Comparison of ENCODE assay signal across 1 cellular context in the genomic region with DNA sequence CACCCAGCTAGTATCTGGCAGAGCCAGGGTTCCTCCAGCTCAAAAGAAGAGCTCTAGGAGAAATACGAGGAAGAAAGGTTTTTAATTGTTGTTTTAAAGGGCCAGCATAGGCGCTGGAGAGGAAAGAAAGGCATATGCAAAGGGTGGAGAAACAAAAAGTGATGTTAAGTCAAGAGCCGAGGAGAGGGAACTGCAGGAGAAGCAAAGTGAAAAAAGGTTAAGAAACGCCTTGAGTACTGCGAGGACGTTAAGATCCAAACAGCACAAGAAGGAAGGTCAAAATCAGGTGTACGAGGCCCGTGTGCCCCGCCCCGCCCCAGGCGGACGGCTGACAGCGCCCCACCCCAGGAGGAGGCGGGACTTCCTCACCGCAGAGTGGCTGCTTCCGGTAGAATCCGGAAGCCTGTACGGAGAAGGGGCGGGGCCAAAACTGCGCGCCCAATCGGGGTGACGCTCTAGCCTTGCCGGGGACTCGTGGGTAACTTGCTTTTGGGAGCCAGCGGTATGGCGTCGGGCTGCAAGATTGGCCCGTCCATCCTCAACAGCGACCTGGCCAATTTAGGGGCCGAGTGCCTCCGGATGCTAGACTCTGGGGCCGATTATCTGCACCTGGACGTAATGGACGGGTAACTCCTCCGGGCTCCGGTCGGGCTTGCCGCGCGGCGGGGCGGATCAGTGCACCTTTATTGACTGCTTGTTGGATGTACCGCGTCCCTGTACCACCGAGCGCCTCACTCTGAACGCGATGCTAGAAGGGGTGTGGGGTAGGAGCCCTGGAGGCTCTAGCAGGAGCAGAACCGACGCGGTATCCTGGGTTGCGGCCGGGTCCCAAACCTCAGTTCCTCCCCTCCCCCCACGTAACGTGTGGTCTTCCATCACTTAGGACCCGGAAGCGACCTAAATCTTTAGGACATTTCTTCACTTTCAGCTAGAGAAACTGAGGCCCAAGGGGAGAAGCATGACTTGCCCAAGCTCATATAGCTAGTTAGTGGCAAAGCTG.
A peak's percentile ranks its signal among the peaks of the same experiment; 100 is the strongest.
TF ChIP-seq lines count a peak whose summit lies in the region.

A gene (plus strand): TSS at position 481 of the 1,000 bp plus-strand sequence. CDS start 24 bp downstream, at position 505.

TF ChIP-seq in HepG2, 621 proteins besides CTCF, POLR2A, EP300 and RAD21 (continued from another document and continues in another):
- TF ChIP-seq HNRNPK (IDR thresholded peaks at IDR 0.05; ENCODE audit: low read depth, low read length, poor library complexity, severe bottlenecking) (no peak), NR3C1 (CRISPR knock-in tag; IDR thresholded peaks at IDR 0.05) (no peak), MXI1 (IDR thresholded peaks at IDR 0.05; ENCODE audit: borderline replicate concordance, low read depth, low read length) (peak; percentile 76; the same call in 1 of the 3 replicates), ZNF670 (CRISPR knock-in tag; IDR thresholded peaks at IDR 0.05; ENCODE audit: borderline replicate concordance) (peak; percentile 47; the same call in 1 of the 2 replicates), ZNF136 (CRISPR knock-in tag; IDR thresholded peaks at IDR 0.05; ENCODE audit: low read depth) (no peak), TCF12 (IDR thresholded peaks at IDR 0.05) (no peak), TCF12 (CRISPR knock-in tag; IDR thresholded peaks at IDR 0.05) (peak; percentile 39; the same call in 1 of the 2 replicates), SOX6 (IDR thresholded peaks at IDR 0.05) (no peak), SOX6 (CRISPR knock-in tag; IDR thresholded peaks at IDR 0.05) (peak; percentile 73), MEIS1 (CRISPR knock-in tag; IDR thresholded peaks at IDR 0.05; ENCODE audit: borderline replicate concordance) (peak; percentile 78; the same call in 1 of the 2 replicates), MYC (CRISPR knock-in tag; IDR thresholded peaks at IDR 0.05; ENCODE audit: borderline replicate concordance) (peak; percentile 82; the same call in 1 of the 2 replicates), ZNF496 (CRISPR knock-in tag; IDR thresholded peaks at IDR 0.05; ENCODE audit: insufficient replicate concordance) (no peak), NCOA1 (CRISPR knock-in tag; IDR thresholded peaks at IDR 0.05) (no peak), HOXA7 (CRISPR knock-in tag; IDR thresholded peaks at IDR 0.05) (no peak), SIX4 (CRISPR knock-in tag; IDR thresholded peaks at IDR 0.05) (no peak), CREB1 (IDR thresholded peaks at IDR 0.05) (peak; percentile 67), CREB1 (CRISPR knock-in tag; IDR thresholded peaks at IDR 0.05) (peak; percentile 78), ZBTB38 (CRISPR knock-in tag; IDR thresholded peaks at IDR 0.05) (peak; percentile 63; the same call in 1 of the 2 replicates), ZSCAN31 (CRISPR knock-in tag; IDR thresholded peaks at IDR 0.05; ENCODE audit: low read depth) (peak; percentile 53; the same call in 1 of the 2 replicates), RELA (CRISPR knock-in tag; IDR thresholded peaks at IDR 0.05) (0 out of 2 replicates have a peak, but pooled peaks have one; percentile 27), FOXA3 (CRISPR knock-in tag; IDR thresholded peaks at IDR 0.05) (peak; percentile 57), ZNF773 (CRISPR knock-in tag; IDR thresholded peaks at IDR 0.05; ENCODE audit: borderline replicate concordance) (no peak), REXO4 (CRISPR knock-in tag; IDR thresholded peaks at IDR 0.05; ENCODE audit: borderline replicate concordance) (no peak), MED13 (CRISPR knock-in tag; IDR thresholded peaks at IDR 0.05) (no peak; the same call in 1 of the 2 replicates)
- TF ChIP-seq, protein P1, sequence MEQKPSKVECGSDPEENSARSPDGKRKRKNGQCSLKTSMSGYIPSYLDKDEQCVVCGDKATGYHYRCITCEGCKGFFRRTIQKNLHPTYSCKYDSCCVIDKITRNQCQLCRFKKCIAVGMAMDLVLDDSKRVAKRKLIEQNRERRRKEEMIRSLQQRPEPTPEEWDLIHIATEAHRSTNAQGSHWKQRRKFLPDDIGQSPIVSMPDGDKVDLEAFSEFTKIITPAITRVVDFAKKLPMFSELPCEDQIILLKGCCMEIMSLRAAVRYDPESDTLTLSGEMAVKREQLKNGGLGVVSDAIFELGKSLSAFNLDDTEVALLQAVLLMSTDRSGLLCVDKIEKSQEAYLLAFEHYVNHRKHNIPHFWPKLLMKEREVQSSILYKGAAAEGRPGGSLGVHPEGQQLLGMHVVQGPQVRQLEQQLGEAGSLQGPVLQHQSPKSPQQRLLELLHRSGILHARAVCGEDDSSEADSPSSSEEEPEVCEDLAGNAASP (CRISPR knock-in tag; IDR thresholded peaks at IDR 0.05; ENCODE audit: borderline replicate concordance), result no peak
- TF ChIP-seq, protein P2, sequence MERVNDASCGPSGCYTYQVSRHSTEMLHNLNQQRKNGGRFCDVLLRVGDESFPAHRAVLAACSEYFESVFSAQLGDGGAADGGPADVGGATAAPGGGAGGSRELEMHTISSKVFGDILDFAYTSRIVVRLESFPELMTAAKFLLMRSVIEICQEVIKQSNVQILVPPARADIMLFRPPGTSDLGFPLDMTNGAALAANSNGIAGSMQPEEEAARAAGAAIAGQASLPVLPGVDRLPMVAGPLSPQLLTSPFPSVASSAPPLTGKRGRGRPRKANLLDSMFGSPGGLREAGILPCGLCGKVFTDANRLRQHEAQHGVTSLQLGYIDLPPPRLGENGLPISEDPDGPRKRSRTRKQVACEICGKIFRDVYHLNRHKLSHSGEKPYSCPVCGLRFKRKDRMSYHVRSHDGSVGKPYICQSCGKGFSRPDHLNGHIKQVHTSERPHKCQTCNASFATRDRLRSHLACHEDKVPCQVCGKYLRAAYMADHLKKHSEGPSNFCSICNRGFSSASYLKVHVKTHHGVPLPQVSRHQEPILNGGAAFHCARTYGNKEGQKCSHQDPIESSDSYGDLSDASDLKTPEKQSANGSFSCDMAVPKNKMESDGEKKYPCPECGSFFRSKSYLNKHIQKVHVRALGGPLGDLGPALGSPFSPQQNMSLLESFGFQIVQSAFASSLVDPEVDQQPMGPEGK (CRISPR knock-in tag; IDR thresholded peaks at IDR 0.05), result peak; percentile 97
- TF ChIP-seq, protein P3, sequence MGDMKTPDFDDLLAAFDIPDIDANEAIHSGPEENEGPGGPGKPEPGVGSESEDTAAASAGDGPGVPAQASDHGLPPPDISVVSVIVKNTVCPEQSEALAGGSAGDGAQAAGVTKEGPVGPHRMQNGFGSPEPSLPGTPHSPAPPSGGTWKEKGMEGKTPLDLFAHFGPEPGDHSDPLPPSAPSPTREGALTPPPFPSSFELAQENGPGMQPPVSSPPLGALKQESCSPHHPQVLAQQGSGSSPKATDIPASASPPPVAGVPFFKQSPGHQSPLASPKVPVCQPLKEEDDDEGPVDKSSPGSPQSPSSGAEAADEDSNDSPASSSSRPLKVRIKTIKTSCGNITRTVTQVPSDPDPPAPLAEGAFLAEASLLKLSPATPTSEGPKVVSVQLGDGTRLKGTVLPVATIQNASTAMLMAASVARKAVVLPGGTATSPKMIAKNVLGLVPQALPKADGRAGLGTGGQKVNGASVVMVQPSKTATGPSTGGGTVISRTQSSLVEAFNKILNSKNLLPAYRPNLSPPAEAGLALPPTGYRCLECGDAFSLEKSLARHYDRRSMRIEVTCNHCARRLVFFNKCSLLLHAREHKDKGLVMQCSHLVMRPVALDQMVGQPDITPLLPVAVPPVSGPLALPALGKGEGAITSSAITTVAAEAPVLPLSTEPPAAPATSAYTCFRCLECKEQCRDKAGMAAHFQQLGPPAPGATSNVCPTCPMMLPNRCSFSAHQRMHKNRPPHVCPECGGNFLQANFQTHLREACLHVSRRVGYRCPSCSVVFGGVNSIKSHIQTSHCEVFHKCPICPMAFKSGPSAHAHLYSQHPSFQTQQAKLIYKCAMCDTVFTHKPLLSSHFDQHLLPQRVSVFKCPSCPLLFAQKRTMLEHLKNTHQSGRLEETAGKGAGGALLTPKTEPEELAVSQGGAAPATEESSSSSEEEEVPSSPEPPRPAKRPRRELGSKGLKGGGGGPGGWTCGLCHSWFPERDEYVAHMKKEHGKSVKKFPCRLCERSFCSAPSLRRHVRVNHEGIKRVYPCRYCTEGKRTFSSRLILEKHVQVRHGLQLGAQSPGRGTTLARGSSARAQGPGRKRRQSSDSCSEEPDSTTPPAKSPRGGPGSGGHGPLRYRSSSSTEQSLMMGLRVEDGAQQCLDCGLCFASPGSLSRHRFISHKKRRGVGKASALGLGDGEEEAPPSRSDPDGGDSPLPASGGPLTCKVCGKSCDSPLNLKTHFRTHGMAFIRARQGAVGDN (CRISPR knock-in tag; IDR thresholded peaks at IDR 0.05), result peak; percentile 93
- TF ChIP-seq, protein P4, sequence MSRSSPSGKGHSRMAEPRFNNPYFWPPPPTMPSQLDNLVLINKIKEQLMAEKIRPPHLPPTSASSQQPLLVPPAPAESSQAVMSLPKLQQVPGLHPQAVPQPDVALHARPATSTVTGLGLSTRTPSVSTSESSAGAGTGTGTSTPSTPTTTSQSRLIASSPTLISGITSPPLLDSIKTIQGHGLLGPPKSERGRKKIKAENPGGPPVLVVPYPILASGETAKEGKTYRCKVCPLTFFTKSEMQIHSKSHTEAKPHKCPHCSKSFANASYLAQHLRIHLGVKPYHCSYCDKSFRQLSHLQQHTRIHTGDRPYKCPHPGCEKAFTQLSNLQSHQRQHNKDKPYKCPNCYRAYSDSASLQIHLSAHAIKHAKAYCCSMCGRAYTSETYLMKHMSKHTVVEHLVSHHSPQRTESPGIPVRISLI (CRISPR knock-in tag; IDR thresholded peaks at IDR 0.05; ENCODE audit: borderline replicate concordance), result no peak
- TF ChIP-seq, protein P5, sequence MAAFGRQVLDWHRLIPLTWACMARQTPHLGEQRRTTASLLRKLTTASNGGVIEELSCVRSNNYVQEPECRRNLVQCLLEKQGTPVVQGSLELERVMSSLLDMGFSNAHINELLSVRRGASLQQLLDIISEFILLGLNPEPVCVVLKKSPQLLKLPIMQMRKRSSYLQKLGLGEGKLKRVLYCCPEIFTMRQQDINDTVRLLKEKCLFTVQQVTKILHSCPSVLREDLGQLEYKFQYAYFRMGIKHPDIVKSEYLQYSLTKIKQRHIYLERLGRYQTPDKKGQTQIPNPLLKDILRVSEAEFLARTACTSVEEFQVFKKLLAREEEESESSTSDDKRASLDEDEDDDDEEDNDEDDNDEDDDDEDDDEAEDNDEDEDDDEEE (CRISPR knock-in tag; IDR thresholded peaks at IDR 0.05), result no peak
- TF ChIP-seq, protein P6, sequence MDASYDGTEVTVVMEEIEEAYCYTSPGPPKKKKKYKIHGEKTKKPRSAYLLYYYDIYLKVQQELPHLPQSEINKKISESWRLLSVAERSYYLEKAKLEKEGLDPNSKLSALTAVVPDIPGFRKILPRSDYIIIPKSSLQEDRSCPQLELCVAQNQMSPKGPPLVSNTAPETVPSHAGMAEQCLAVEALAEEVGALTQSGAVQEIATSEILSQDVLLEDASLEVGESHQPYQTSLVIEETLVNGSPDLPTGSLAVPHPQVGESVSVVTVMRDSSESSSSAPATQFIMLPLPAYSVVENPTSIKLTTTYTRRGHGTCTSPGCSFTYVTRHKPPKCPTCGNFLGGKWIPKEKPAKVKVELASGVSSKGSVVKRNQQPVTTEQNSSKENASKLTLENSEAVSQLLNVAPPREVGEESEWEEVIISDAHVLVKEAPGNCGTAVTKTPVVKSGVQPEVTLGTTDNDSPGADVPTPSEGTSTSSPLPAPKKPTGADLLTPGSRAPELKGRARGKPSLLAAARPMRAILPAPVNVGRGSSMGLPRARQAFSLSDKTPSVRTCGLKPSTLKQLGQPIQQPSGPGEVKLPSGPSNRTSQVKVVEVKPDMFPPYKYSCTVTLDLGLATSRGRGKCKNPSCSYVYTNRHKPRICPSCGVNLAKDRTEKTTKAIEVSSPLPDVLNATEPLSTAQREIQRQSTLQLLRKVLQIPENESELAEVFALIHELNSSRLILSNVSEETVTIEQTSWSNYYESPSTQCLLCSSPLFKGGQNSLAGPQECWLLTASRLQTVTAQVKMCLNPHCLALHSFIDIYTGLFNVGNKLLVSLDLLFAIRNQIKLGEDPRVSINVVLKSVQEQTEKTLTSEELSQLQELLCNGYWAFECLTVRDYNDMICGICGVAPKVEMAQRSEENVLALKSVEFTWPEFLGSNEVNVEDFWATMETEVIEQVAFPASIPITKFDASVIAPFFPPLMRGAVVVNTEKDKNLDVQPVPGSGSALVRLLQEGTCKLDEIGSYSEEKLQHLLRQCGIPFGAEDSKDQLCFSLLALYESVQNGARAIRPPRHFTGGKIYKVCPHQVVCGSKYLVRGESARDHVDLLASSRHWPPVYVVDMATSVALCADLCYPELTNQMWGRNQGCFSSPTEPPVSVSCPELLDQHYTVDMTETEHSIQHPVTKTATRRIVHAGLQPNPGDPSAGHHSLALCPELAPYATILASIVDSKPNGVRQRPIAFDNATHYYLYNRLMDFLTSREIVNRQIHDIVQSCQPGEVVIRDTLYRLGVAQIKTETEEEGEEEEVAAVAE (CRISPR knock-in tag; IDR thresholded peaks at IDR 0.05; ENCODE audit: borderline replicate concordance), result no peak; the same call in 1 of the 2 replicates
- TF ChIP-seq, protein P7, sequence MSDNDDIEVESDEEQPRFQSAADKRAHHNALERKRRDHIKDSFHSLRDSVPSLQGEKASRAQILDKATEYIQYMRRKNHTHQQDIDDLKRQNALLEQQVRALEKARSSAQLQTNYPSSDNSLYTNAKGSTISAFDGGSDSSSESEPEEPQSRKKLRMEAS (IDR thresholded peaks at IDR 0.05), result peak; percentile 90
- TF ChIP-seq, protein P8, sequence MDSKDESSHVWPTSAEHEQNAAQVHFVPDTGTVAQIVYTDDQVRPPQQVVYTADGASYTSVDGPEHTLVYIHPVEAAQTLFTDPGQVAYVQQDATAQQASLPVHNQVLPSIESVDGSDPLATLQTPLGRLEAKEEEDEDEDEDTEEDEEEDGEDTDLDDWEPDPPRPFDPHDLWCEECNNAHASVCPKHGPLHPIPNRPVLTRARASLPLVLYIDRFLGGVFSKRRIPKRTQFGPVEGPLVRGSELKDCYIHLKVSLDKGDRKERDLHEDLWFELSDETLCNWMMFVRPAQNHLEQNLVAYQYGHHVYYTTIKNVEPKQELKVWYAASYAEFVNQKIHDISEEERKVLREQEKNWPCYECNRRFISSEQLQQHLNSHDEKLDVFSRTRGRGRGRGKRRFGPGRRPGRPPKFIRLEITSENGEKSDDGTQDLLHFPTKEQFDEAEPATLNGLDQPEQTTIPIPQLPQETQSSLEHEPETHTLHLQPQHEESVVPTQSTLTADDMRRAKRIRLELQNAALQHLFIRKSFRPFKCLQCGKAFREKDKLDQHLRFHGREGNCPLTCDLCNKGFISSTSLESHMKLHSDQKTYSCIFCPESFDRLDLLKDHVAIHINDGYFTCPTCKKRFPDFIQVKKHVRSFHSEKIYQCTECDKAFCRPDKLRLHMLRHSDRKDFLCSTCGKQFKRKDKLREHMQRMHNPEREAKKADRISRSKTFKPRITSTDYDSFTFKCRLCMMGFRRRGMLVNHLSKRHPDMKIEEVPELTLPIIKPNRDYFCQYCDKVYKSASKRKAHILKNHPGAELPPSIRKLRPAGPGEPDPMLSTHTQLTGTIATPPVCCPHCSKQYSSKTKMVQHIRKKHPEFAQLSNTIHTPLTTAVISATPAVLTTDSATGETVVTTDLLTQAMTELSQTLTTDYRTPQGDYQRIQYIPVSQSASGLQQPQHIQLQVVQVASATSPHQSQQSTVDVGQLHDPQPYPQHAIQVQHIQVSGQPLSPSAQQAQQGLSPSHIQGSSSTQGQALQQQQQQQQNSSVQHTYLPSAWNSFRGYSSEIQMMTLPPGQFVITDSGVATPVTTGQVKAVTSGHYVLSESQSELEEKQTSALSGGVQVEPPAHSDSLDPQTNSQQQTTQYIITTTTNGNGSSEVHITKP (CRISPR knock-in tag; IDR thresholded peaks at IDR 0.05; ENCODE audit: low read depth), result peak; percentile 12; the same call in 1 of the 2 replicates
